ENCODE assay signal across 1 cellular context in genomic region chr6:41071923-41072835, GRCh38.
A peak's percentile ranks its signal among the peaks of the same experiment; 100 is the strongest.
TF ChIP-seq lines count a peak whose summit lies in the region.

A gene with protein sequence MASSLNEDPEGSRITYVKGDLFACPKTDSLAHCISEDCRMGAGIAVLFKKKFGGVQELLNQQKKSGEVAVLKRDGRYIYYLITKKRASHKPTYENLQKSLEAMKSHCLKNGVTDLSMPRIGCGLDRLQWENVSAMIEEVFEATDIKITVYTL (minus strand): TSS chr6:41072356. CDS start chr6:41071634, 722 bp downstream.

TF ChIP-seq in WTC11, 78 proteins besides CTCF, POLR2A, EP300 and RAD21 (continued from another document):
- TF ChIP-seq, protein P1, sequence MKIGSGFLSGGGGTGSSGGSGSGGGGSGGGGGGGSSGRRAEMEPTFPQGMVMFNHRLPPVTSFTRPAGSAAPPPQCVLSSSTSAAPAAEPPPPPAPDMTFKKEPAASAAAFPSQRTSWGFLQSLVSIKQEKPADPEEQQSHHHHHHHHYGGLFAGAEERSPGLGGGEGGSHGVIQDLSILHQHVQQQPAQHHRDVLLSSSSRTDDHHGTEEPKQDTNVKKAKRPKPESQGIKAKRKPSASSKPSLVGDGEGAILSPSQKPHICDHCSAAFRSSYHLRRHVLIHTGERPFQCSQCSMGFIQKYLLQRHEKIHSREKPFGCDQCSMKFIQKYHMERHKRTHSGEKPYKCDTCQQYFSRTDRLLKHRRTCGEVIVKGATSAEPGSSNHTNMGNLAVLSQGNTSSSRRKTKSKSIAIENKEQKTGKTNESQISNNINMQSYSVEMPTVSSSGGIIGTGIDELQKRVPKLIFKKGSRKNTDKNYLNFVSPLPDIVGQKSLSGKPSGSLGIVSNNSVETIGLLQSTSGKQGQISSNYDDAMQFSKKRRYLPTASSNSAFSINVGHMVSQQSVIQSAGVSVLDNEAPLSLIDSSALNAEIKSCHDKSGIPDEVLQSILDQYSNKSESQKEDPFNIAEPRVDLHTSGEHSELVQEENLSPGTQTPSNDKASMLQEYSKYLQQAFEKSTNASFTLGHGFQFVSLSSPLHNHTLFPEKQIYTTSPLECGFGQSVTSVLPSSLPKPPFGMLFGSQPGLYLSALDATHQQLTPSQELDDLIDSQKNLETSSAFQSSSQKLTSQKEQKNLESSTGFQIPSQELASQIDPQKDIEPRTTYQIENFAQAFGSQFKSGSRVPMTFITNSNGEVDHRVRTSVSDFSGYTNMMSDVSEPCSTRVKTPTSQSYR (CRISPR knock-in tag; IDR thresholded peaks at IDR 0.05) = no peak
- TF ChIP-seq, protein P2, sequence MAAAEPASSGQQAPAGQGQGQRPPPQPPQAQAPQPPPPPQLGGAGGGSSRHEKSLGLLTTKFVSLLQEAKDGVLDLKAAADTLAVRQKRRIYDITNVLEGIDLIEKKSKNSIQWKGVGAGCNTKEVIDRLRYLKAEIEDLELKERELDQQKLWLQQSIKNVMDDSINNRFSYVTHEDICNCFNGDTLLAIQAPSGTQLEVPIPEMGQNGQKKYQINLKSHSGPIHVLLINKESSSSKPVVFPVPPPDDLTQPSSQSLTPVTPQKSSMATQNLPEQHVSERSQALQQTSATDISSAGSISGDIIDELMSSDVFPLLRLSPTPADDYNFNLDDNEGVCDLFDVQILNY (CRISPR knock-in tag; IDR thresholded peaks at IDR 0.05) = peak; percentile 94
- TF ChIP-seq, protein P3, sequence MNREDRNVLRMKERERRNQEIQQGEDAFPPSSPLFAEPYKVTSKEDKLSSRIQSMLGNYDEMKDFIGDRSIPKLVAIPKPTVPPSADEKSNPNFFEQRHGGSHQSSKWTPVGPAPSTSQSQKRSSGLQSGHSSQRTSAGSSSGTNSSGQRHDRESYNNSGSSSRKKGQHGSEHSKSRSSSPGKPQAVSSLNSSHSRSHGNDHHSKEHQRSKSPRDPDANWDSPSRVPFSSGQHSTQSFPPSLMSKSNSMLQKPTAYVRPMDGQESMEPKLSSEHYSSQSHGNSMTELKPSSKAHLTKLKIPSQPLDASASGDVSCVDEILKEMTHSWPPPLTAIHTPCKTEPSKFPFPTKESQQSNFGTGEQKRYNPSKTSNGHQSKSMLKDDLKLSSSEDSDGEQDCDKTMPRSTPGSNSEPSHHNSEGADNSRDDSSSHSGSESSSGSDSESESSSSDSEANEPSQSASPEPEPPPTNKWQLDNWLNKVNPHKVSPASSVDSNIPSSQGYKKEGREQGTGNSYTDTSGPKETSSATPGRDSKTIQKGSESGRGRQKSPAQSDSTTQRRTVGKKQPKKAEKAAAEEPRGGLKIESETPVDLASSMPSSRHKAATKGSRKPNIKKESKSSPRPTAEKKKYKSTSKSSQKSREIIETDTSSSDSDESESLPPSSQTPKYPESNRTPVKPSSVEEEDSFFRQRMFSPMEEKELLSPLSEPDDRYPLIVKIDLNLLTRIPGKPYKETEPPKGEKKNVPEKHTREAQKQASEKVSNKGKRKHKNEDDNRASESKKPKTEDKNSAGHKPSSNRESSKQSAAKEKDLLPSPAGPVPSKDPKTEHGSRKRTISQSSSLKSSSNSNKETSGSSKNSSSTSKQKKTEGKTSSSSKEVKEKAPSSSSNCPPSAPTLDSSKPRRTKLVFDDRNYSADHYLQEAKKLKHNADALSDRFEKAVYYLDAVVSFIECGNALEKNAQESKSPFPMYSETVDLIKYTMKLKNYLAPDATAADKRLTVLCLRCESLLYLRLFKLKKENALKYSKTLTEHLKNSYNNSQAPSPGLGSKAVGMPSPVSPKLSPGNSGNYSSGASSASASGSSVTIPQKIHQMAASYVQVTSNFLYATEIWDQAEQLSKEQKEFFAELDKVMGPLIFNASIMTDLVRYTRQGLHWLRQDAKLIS (CRISPR knock-in tag; IDR thresholded peaks at IDR 0.05; ENCODE audit: borderline replicate concordance) = no peak
- TF ChIP-seq KAT7 (CRISPR knock-in tag; IDR thresholded peaks at IDR 0.05; ENCODE audit: borderline replicate concordance) (0 out of 2 replicates have a peak, but pooled peaks have one; percentile 79), FOXP4 (CRISPR knock-in tag; IDR thresholded peaks at IDR 0.05) (peak; percentile 8; the same call in 1 of the 2 replicates), HMGXB4 (CRISPR knock-in tag; IDR thresholded peaks at IDR 0.05) (peak; percentile 8; the same call in 1 of the 2 replicates), MYBL2 (CRISPR knock-in tag; IDR thresholded peaks at IDR 0.05) (peak; percentile 45; the same call in 1 of the 2 replicates), NFATC4 (CRISPR knock-in tag; IDR thresholded peaks at IDR 0.05) (no peak), NFE2L1 (CRISPR knock-in tag; IDR thresholded peaks at IDR 0.05) (peak; percentile 60; the same call in 1 of the 2 replicates), ZMAT4 (CRISPR knock-in tag; IDR thresholded peaks at IDR 0.05) (0 out of 2 replicates have a peak, but pooled peaks have one; percentile 28)
- TF ChIP-seq, protein P4, sequence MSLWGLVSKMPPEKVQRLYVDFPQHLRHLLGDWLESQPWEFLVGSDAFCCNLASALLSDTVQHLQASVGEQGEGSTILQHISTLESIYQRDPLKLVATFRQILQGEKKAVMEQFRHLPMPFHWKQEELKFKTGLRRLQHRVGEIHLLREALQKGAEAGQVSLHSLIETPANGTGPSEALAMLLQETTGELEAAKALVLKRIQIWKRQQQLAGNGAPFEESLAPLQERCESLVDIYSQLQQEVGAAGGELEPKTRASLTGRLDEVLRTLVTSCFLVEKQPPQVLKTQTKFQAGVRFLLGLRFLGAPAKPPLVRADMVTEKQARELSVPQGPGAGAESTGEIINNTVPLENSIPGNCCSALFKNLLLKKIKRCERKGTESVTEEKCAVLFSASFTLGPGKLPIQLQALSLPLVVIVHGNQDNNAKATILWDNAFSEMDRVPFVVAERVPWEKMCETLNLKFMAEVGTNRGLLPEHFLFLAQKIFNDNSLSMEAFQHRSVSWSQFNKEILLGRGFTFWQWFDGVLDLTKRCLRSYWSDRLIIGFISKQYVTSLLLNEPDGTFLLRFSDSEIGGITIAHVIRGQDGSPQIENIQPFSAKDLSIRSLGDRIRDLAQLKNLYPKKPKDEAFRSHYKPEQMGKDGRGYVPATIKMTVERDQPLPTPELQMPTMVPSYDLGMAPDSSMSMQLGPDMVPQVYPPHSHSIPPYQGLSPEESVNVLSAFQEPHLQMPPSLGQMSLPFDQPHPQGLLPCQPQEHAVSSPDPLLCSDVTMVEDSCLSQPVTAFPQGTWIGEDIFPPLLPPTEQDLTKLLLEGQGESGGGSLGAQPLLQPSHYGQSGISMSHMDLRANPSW (CRISPR knock-in tag; conservative IDR thresholded peaks at IDR 0.05; ENCODE audit: low read depth) = no peak
